26 cellular contexts compared by ENCODE assay signal in the genomic region with DNA sequence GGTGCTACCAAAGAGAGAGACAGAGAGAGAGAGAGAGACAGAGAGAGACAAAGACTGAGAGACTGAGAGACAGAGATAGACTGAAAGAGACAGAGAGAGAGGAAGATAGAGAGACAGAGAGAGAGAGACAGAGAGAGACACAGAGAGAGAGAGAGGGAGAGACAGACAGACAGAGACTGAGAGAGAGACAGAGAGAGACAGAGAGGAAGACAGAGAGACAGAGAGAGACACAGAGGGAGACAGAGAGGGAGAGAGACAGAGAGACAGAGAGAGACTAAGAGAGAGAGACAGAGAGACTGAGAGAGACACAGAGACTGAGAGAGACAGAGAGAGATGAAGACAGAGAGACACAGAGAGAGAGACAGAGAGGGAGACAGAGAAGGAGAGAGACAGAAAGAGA.
DNase-seq lines count a peak whose midpoint lies in the region; ATAC-seq and TF ChIP-seq lines count a peak whose summit lies in the region.
"Had no signal": no experiment of that assay in that cellular context is flagged by ENCODE, and none has a peak within 500 bp of the region (broad histone marks: within the 10 kb centered on the region; RNA-seq: fewer than 3 reads in every experiment).

No MANE protein-coding gene starts in this region.

- no peak for TF ChIP-seq CTCF in HEK293 (tag by site-specific recombination; IDR thresholded peaks at IDR 0.05)
- no peak for TF ChIP-seq CTCF in thyroid gland (IDR thresholded peaks at IDR 0.05)
- TF ChIP-seq CTCF in ascending aorta (IDR thresholded peaks at IDR 0.05): no peak
- no peak for TF ChIP-seq CTCF in esophagus muscularis mucosa (IDR thresholded peaks at IDR 0.05)

- H3K4me3 ChIP-seq in HEK293 (ENCODE audit: low read depth, low read length): no peak overlapping the region
- H3K4me3 ChIP-seq in thyroid gland (replicated peaks in 1 of 3): no peak overlapping the region
- H3K4me3 ChIP-seq in ascending aorta: no peak overlapping the region
- no peak overlapping the region for H3K4me3 ChIP-seq in esophagus muscularis mucosa
- H3K4me3 ChIP-seq: adrenal gland, cardiac muscle cell, lower lobe of right lung, MG63, pancreas, PC-9, SJSA1, upper lobe of right lung had no signal

- TF ChIP-seq POLR2A in thyroid gland (IDR thresholded peaks at IDR 0.05) (no peak), esophagus muscularis mucosa (IDR thresholded peaks at IDR 0.05; ENCODE audit: low read depth) (no peak)

- POLR2A ChIA-PET in HEK293 (lab: Yijun Ruan, JAX): no interaction called here

- peaks cover 61% of the 10 kb centered on the region for H3K36me3 Mint-ChIP-seq in activated T-cell treated with anti-CD3 and anti-CD28 coated beads, Interleukin-2, amount 50 U/mL, for 24 hours (ENCODE audit: low read depth)
- peaks cover 52% of the 10 kb centered on the region for H3K36me3 Mint-ChIP-seq in activated naive CD8-positive, alpha-beta T cell treated with anti-CD3 and anti-CD28 coated beads, Interleukin-2, amount 50 U/mL, for 24 hours (ENCODE audit: low read depth)
- peaks cover 14% of the 10 kb centered on the region for H3K36me3 Mint-ChIP-seq in stimulated activated effector memory CD8-positive, alpha-beta T cell treated with anti-CD3 and anti-CD28 coated beads, Interleukin-12 subunit alpha, Interleukin-12 subunit beta, amount 100 ng/mL, for 72 hours

- CTCF ChIA-PET in HEK293 (lab: Yijun Ruan, JAX): interaction anchor here (0.7 kb wide), 1 partner anchor 200 kb away, joined by 6 read pairs; no protein-coding TSS in a partner anchor

- no peak for TF ChIP-seq EP300 in esophagus muscularis mucosa (IDR thresholded peaks at IDR 0.05)

- intact Hi-C loops in thyroid gland (cut with DNase I): no loop called here
- intact Hi-C loops in ascending aorta (cut with DNase I): no loop called here
- intact Hi-C loops in esophagus muscularis mucosa (cut with DNase I): no loop called here

- peaks cover 12% of the 10 kb centered on the region for H3K9me3 Mint-ChIP-seq in activated T-cell treated with anti-CD3 and anti-CD28 coated beads, Interleukin-2, amount 50 U/mL, for 24 hours
- H3K9me3 Mint-ChIP-seq in activated naive CD8-positive, alpha-beta T cell treated with anti-CD3 and anti-CD28 coated beads, Interleukin-2, amount 50 U/mL, for 24 hours: peaks cover 14% of the 10 kb centered on the region
- H3K9me3 Mint-ChIP-seq in stimulated activated effector memory CD8-positive, alpha-beta T cell treated with anti-CD3 and anti-CD28 coated beads, Interleukin-12 subunit alpha, Interleukin-12 subunit beta, amount 100 ng/mL, for 72 hours: peaks cover 5% of the 10 kb centered on the region

- no peak overlapping the region for H3K4me3 Mint-ChIP-seq in activated T-cell treated with anti-CD3 and anti-CD28 coated beads, Interleukin-2, amount 50 U/mL, for 24 hours
- H3K4me3 Mint-ChIP-seq in activated naive CD8-positive, alpha-beta T cell treated with anti-CD3 and anti-CD28 coated beads, Interleukin-2, amount 50 U/mL, for 24 hours: peak overlapping the region; percentile 5
- H3K4me3 Mint-ChIP-seq in stimulated activated effector memory CD8-positive, alpha-beta T cell treated with anti-CD3 and anti-CD28 coated beads, Interleukin-12 subunit alpha, Interleukin-12 subunit beta, amount 100 ng/mL, for 72 hours: peak overlapping the region; percentile 0

- H3K27ac Mint-ChIP-seq in activated T-cell treated with anti-CD3 and anti-CD28 coated beads, Interleukin-2, amount 50 U/mL, for 24 hours: peak overlapping the region; percentile 67
- H3K27ac Mint-ChIP-seq in activated naive CD8-positive, alpha-beta T cell treated with anti-CD3 and anti-CD28 coated beads, Interleukin-2, amount 50 U/mL, for 24 hours: peak overlapping the region; percentile 36
- H3K27ac Mint-ChIP-seq in stimulated activated effector memory CD8-positive, alpha-beta T cell treated with anti-CD3 and anti-CD28 coated beads, Interleukin-12 subunit alpha, Interleukin-12 subunit beta, amount 100 ng/mL, for 72 hours: peak overlapping the region; percentile 78

- no peaks in the 10 kb centered on the region for H3K36me3 ChIP-seq in HEK293 (ENCODE audit: control insufficient read depth in 2 of 2, insufficient read depth in 1 of 2, low read length in 2 of 2)
- no peaks in the 10 kb centered on the region for H3K36me3 ChIP-seq in thyroid gland
- no peaks in the 10 kb centered on the region for H3K36me3 ChIP-seq in ascending aorta
- no peaks in the 10 kb centered on the region for H3K36me3 ChIP-seq in esophagus muscularis mucosa
- H3K36me3 ChIP-seq: adrenal gland, cardiac muscle cell, lower lobe of right lung, MG63, pancreas, SJSA1, upper lobe of right lung had no signal

- no peak for DNase-seq in activated T-cell treated with anti-CD3 and anti-CD28 coated beads, Interleukin-2, amount 50 U/mL, for 24 hours
- DNase-seq in activated T-cell treated with anti-CD3 and anti-CD28 coated beads for 4 hours (no peak), thyroid gland (no peak), ascending aorta (ENCODE audit: low spot score in 2 of 2) (no peak), esophagus muscularis mucosa (ENCODE audit: extremely low spot score) (no peak)
- no peak for DNase-seq in activated naive CD8-positive, alpha-beta T cell treated with anti-CD3 and anti-CD28 coated beads, Interleukin-2, amount 50 U/mL, for 24 hours
- DNase-seq in stimulated activated effector memory CD8-positive, alpha-beta T cell treated with anti-CD3 and anti-CD28 coated beads, Interleukin-12 subunit alpha, Interleukin-12 subunit beta, amount 100 ng/mL, for 72 hours (ENCODE audit: low spot score in 2 of 2): no peak
- DNase-seq: ACHN; activated CD8-positive, alpha-beta memory T cell treated with anti-CD3 and anti-CD28 coated beads, Interleukin-2, amount 50 U/mL, for 4 hours; foreskin melanocyte; hippocampal formation; islet precursor cell; lower lobe of right lung; MG63; NCI-H1436; pancreas; PC-9; T-helper 9 cell; upper lobe of right lung had no signal

- H3K4me1 ChIP-seq in HEK293 (ENCODE audit: control insufficient read depth, insufficient read depth, low read length) (peaks cover 14% of the 10 kb centered on the region), thyroid gland (peaks cover 5 to 8% of the 10 kb centered on the region in 2 donors), ascending aorta (peaks cover 0 to 3% of the 10 kb centered on the region in 2 donors), esophagus muscularis mucosa (peaks cover 20 to 36% (median 30%) of the 10 kb centered on the region in 4 donors)
- H3K4me1 ChIP-seq: pancreas, SJSA1 had no signal

- peaks cover 65% of the 10 kb centered on the region for H3K4me1 Mint-ChIP-seq in activated T-cell treated with anti-CD3 and anti-CD28 coated beads, Interleukin-2, amount 50 U/mL, for 24 hours (ENCODE audit: low read depth)
- peaks cover 59% of the 10 kb centered on the region for H3K4me1 Mint-ChIP-seq in activated naive CD8-positive, alpha-beta T cell treated with anti-CD3 and anti-CD28 coated beads, Interleukin-2, amount 50 U/mL, for 24 hours
- H3K4me1 Mint-ChIP-seq in stimulated activated effector memory CD8-positive, alpha-beta T cell treated with anti-CD3 and anti-CD28 coated beads, Interleukin-12 subunit alpha, Interleukin-12 subunit beta, amount 100 ng/mL, for 72 hours: peaks cover 59% of the 10 kb centered on the region

- H3K27me3 Mint-ChIP-seq in activated T-cell treated with anti-CD3 and anti-CD28 coated beads, Interleukin-2, amount 50 U/mL, for 24 hours: no peaks in the 10 kb centered on the region
- H3K27me3 Mint-ChIP-seq in activated naive CD8-positive, alpha-beta T cell treated with anti-CD3 and anti-CD28 coated beads, Interleukin-2, amount 50 U/mL, for 24 hours: no peaks in the 10 kb centered on the region

- H3K9me3 ChIP-seq in HEK293 (ENCODE audit: control insufficient read depth, insufficient read depth, low read depth, low read length) (no peaks in the 10 kb centered on the region), thyroid gland (no peaks in the 10 kb centered on the region), ascending aorta (no peaks in the 10 kb centered on the region), esophagus muscularis mucosa (no peaks in the 10 kb centered on the region)
- H3K9me3 ChIP-seq: adrenal gland, lower lobe of right lung, MG63, pancreas, SJSA1, upper lobe of right lung had no signal

- ATAC-seq in activated naive CD8-positive, alpha-beta T cell treated with anti-CD3 and anti-CD28 coated beads, Interleukin-2, amount 50 U/mL, for 24 hours: no peak
- no peak for ATAC-seq in stimulated activated effector memory CD8-positive, alpha-beta T cell treated with anti-CD3 and anti-CD28 coated beads, Interleukin-12 subunit alpha, Interleukin-12 subunit beta, amount 100 ng/mL, for 72 hours
- ATAC-seq: activated CD4-positive, CD25-positive, alpha-beta regulatory T cell treated with anti-CD3 and anti-CD28 coated beads, Interleukin-2, amount 50 U/mL, for 24 hours; sciatic nerve had no signal

- H3K27ac ChIP-seq in HEK293 (ENCODE audit: extremely low read depth, low read depth, low read length) (no peak overlapping the region), thyroid gland (no peak overlapping the region), ascending aorta (no peak overlapping the region), esophagus muscularis mucosa (replicated peaks in 1 of 4) (no peak overlapping the region)
- H3K27ac ChIP-seq: cardiac muscle cell, epithelial cell of prostate, lower lobe of right lung, pancreas, PC-9, SJSA1, upper lobe of right lung had no signal

- no peaks in the 10 kb centered on the region for H3K27me3 ChIP-seq in thyroid gland
- H3K27me3 ChIP-seq in ascending aorta: no peaks in the 10 kb centered on the region
- H3K27me3 ChIP-seq in esophagus muscularis mucosa: no peaks in the 10 kb centered on the region
- H3K27me3 ChIP-seq: adrenal gland, cardiac muscle cell, pancreas, SJSA1, upper lobe of right lung had no signal

TF ChIP-seq in HEK293, 187 proteins besides CTCF, POLR2A, EP300 and RAD21 (continues in another document):
- TF ChIP-seq ZNF596 (tag by site-specific recombination; IDR thresholded peaks at IDR 0.05): peak; percentile 100
- no peak for TF ChIP-seq ZNF133 (tag by site-specific recombination; IDR thresholded peaks at IDR 0.05)
- 0 out of 2 replicates have a peak, but pooled peaks have one; percentile 54 for TF ChIP-seq ZNF114 (tag by site-specific recombination; IDR thresholded peaks at IDR 0.05)
- TF ChIP-seq ZNF366 (tag by site-specific recombination; conservative IDR thresholded peaks at IDR 0.05): peak; percentile 64; the same call in 1 of the 2 replicates
- TF ChIP-seq, protein P1, sequence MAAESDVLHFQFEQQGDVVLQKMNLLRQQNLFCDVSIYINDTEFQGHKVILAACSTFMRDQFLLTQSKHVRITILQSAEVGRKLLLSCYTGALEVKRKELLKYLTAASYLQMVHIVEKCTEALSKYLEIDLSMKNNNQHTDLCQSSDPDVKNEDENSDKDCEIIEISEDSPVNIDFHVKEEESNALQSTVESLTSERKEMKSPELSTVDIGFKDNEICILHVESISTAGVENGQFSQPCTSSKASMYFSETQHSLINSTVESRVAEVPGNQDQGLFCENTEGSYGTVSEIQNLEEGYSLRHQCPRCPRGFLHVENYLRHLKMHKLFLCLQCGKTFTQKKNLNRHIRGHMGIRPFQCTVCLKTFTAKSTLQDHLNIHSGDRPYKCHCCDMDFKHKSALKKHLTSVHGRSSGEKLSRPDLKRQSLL (tag by site-specific recombination; IDR thresholded peaks at IDR 0.05): no peak
- TF ChIP-seq HOXC10 (CRISPR knock-in tag; IDR thresholded peaks at IDR 0.05): no peak
- no peak for TF ChIP-seq ZBTB48 (tag by site-specific recombination; IDR thresholded peaks at IDR 0.05)
